Comparison of ENCODE assay signal across 24 cellular contexts in the genomic region with DNA sequence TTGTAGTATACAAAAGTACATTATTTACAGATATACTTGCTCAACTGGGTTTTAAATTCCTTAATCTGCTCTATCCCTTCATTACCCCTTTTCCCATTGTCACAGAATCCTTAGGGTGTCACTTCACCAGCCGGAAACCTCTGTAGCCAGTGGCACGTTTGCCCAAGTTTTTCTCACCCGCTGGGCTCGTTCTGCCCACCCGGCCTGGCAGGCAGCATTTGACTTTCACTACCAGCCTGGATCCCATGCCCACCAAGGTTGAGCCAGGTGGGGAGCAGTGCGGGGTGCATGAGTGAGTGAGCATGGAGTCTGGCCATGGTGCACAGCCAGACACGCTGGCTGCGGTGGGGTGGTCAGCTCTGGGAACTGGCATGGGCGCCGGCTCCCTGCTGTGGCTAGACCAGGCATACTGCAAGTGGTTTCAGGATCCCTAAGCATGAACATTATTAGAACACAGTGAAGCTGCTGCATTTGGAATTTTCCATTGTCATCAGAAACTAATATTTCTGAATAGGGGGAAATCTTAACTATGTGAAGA.
"Had no signal": no experiment of that assay in that cellular context is flagged by ENCODE, and none has a peak within 500 bp of the region (broad histone marks: within the 10 kb centered on the region; RNA-seq: fewer than 3 reads in every experiment).

No MANE protein-coding gene starts in this region.

- H3K27me3 ChIP-seq: adrenal gland, body of pancreas, esophagus squamous epithelium, gastroesophageal sphincter had no signal

- H3K36me3 Mint-ChIP-seq: activated naive CD4-positive, alpha-beta T cell treated with anti-CD3 and anti-CD28 coated beads, Interleukin-2, amount 10 ng/mL, durations not matched to agents 7 days and 5 days had no signal

- H3K4me1 Mint-ChIP-seq: activated CD4-positive, alpha-beta memory T cell treated with anti-CD3 and anti-CD28 coated beads, Interleukin-2, amount 10 ng/mL, durations not matched to agents 7 days and 5 days; activated CD4-positive, alpha-beta T cell treated with anti-CD3 and anti-CD28 coated beads for 36 hours; activated CD4-positive, alpha-beta T cell treated with anti-CD3 and anti-CD28 coated beads, Interleukin-2, amount 10 ng/mL, durations not matched to agents 24 days and 14 days; activated naive CD4-positive, alpha-beta T cell treated with anti-CD3 and anti-CD28 coated beads, Interleukin-2, amount 10 ng/mL, durations not matched to agents 7 days and 5 days had no signal

- H3K4me3 Mint-ChIP-seq: activated CD4-positive, alpha-beta memory T cell treated with anti-CD3 and anti-CD28 coated beads, Interleukin-2, amount 10 ng/mL, durations not matched to agents 7 days and 5 days; activated CD4-positive, alpha-beta T cell treated with anti-CD3 and anti-CD28 coated beads for 36 hours; activated CD4-positive, alpha-beta T cell treated with anti-CD3 and anti-CD28 coated beads, Interleukin-2, amount 10 ng/mL, durations not matched to agents 24 days and 14 days; activated naive CD4-positive, alpha-beta T cell treated with anti-CD3 and anti-CD28 coated beads, Interleukin-2, amount 10 ng/mL, durations not matched to agents 7 days and 5 days; activated T-cell treated with anti-CD3 and anti-CD28 coated beads, Interleukin-2, amount 50 U/mL, for 24 hours; activated T-cell treated with anti-CD3 and anti-CD28 coated beads, Interleukin-2, amount 50 U/mL, for 72 hours had no signal

- H3K27me3 Mint-ChIP-seq: activated CD4-positive, alpha-beta memory T cell treated with anti-CD3 and anti-CD28 coated beads, Interleukin-2, amount 10 ng/mL, durations not matched to agents 7 days and 5 days; activated CD4-positive, alpha-beta T cell treated with anti-CD3 and anti-CD28 coated beads, Interleukin-2, amount 10 ng/mL, durations not matched to agents 24 days and 14 days; activated naive CD4-positive, alpha-beta T cell treated with anti-CD3 and anti-CD28 coated beads, Interleukin-2, amount 10 ng/mL, durations not matched to agents 7 days and 5 days; activated T-cell treated with anti-CD3 and anti-CD28 coated beads, Interleukin-2, amount 50 U/mL, for 24 hours had no signal

- H3K27ac Mint-ChIP-seq: activated CD4-positive, alpha-beta memory T cell treated with anti-CD3 and anti-CD28 coated beads, Interleukin-2, amount 10 ng/mL, durations not matched to agents 7 days and 5 days; activated CD4-positive, alpha-beta T cell treated with anti-CD3 and anti-CD28 coated beads for 36 hours; activated CD4-positive, alpha-beta T cell treated with anti-CD3 and anti-CD28 coated beads, Interleukin-2, amount 10 ng/mL, durations not matched to agents 24 days and 14 days; activated naive CD4-positive, alpha-beta T cell treated with anti-CD3 and anti-CD28 coated beads, Interleukin-2, amount 10 ng/mL, durations not matched to agents 7 days and 5 days; activated naive CD4-positive, alpha-beta T cell treated with anti-CD3 and anti-CD28 coated beads, Interleukin-2, amount 50 U/mL, for 72 hours; activated T-cell treated with anti-CD3 and anti-CD28 coated beads, Interleukin-2, amount 50 U/mL, for 24 hours; activated T-cell treated with anti-CD3 and anti-CD28 coated beads, Interleukin-2, amount 50 U/mL, for 72 hours had no signal

- H3K36me3 ChIP-seq: adrenal gland, esophagus squamous epithelium, gastroesophageal sphincter had no signal

- DNase-seq: activated CD4-positive, alpha-beta memory T cell treated with anti-CD3 and anti-CD28 coated beads, Interleukin-2, amount 10 ng/mL, durations not matched to agents 7 days and 5 days; activated CD4-positive, alpha-beta T cell treated with anti-CD3 and anti-CD28 coated beads for 36 hours; activated CD4-positive, alpha-beta T cell treated with anti-CD3 and anti-CD28 coated beads, Interleukin-2, amount 10 ng/mL, durations not matched to agents 24 days and 14 days; activated CD4-positive, alpha-beta T cell treated with anti-CD3 and anti-CD28 coated beads, Interleukin-2, amount 50 U/mL, for 4 hours; activated CD4-positive, CD25-positive, alpha-beta regulatory T cell; activated CD4-positive, CD25-positive, alpha-beta regulatory T cell treated with anti-CD3 and anti-CD28 coated beads, Interleukin-2, amount 50 U/mL, for 72 hours; activated CD8-positive, alpha-beta memory T cell treated with anti-CD3 and anti-CD28 coated beads, Interleukin-2, amount 50 U/mL, for 48 hours; activated gamma-delta T cell; activated naive CD4-positive, alpha-beta T cell; activated naive CD4-positive, alpha-beta T cell treated with anti-CD3 and anti-CD28 coated beads, Interleukin-2, amount 10 ng/mL, durations not matched to agents 7 days and 5 days; activated T-cell treated with anti-CD3 and anti-CD28 coated beads for 4 hours; activated T-cell treated with anti-CD3 and anti-CD28 coated beads, Interleukin-2, amount 50 U/mL, for 24 hours; activated T-cell treated with anti-CD3 and anti-CD28 coated beads, Interleukin-2, amount 50 U/mL, for 72 hours; adrenal gland; amygdala; aorta; body of pancreas; effector CD8-positive, alpha-beta T cell; esophagus squamous epithelium; foreskin melanocyte; T-helper 2 cell had no signal

- H3K4me3 ChIP-seq: adrenal gland, body of pancreas, esophagus squamous epithelium, gastroesophageal sphincter had no signal

- H3K9me3 Mint-ChIP-seq: activated CD4-positive, alpha-beta memory T cell treated with anti-CD3 and anti-CD28 coated beads, Interleukin-2, amount 10 ng/mL, durations not matched to agents 7 days and 5 days; activated CD4-positive, alpha-beta T cell treated with anti-CD3 and anti-CD28 coated beads, Interleukin-2, amount 10 ng/mL, durations not matched to agents 24 days and 14 days; activated naive CD4-positive, alpha-beta T cell treated with anti-CD3 and anti-CD28 coated beads, Interleukin-2, amount 10 ng/mL, durations not matched to agents 7 days and 5 days; activated naive CD4-positive, alpha-beta T cell treated with anti-CD3 and anti-CD28 coated beads, Interleukin-2, amount 50 U/mL, for 72 hours; activated T-cell treated with anti-CD3 and anti-CD28 coated beads, Interleukin-2, amount 50 U/mL, for 24 hours had no signal

- H3K4me1 ChIP-seq: adrenal gland, body of pancreas, esophagus squamous epithelium, gastroesophageal sphincter had no signal

- H3K27ac ChIP-seq: adrenal gland, body of pancreas, epithelial cell of prostate, esophagus squamous epithelium, gastroesophageal sphincter had no signal

- ATAC-seq: activated CD4-positive, alpha-beta T cell treated with anti-CD3 and anti-CD28 coated beads for 36 hours; activated naive CD4-positive, alpha-beta T cell treated with anti-CD3 and anti-CD28 coated beads, Interleukin-2, amount 50 U/mL, for 72 hours; activated T-cell treated with anti-CD3 and anti-CD28 coated beads, Interleukin-2, amount 50 U/mL, for 72 hours; body of pancreas; gastroesophageal sphincter had no signal

- H3K9me3 ChIP-seq: adrenal gland, body of pancreas, esophagus squamous epithelium, gastroesophageal sphincter had no signal
